9 cellular contexts compared by ENCODE assay signal in genomic region chr10:21194510-21194993, GRCh38.
DNase-seq lines count a peak whose midpoint lies in the region; TF ChIP-seq lines count a peak whose summit lies in the region.
"Had no signal": no experiment of that assay in that cellular context is flagged by ENCODE, and none has a peak within 500 bp of the region (broad histone marks: within the 10 kb centered on the region; RNA-seq: fewer than 3 reads in every experiment).

No MANE protein-coding gene starts in this region.

- H3K36me3 ChIP-seq in ovary (no peaks in the 10 kb centered on the region), GM23248 (ENCODE audit: low read depth) (no peaks in the 10 kb centered on the region)

- peaks cover 13% of the 10 kb centered on the region for H3K36me3 Mint-ChIP-seq in glutamatergic neuron (ENCODE audit: unreplicated experiment)

- WGBS in ovary, 3 donors = 69 to 82% (median 72%) methylated on average over 5 of the region's 5 CpGs
- 37 to 44% methylated on average over 5 of the region's 5 CpGs for WGBS in GM23248 (ENCODE audit: low coverage in 1 of 2, low lambda C conversion rate in 2 of 2, missing lambda C conversion rate in 2 of 2), 2 experiments

- 0 out of 2 replicates have a peak, but pooled peaks cover 3% of the 10 kb centered on the region for H3K9me2 ChIP-seq in GM23248 (ENCODE audit: insufficient read depth)

- no peak overlapping the region for H3K27ac Mint-ChIP-seq in glutamatergic neuron (ENCODE audit: unreplicated experiment)
- H3K27ac Mint-ChIP-seq: activated B cell treated with CpG ODN at 0.5 μM for 24 hours had no signal

- no peak overlapping the region for H2AFZ ChIP-seq in GM23248

- TF ChIP-seq EP300 in ovary (IDR thresholded peaks at IDR 0.05) = no peak

- H3K4me3 Mint-ChIP-seq in glutamatergic neuron (ENCODE audit: unreplicated experiment) = no peak overlapping the region
- H3K4me3 Mint-ChIP-seq: activated B cell treated with CpG ODN at 0.5 μM for 24 hours had no signal

- no peaks in the 10 kb centered on the region for H3F3A ChIP-seq in GM23248 (ENCODE audit: insufficient read depth)

- peak; percentile 94 to 96 for DNase-seq in Kasumi-1 (lab: John Stamatoyannopoulos, UW)
- peak; percentile 64 for DNase-seq in RPMI8226
- DNase-seq in fibroblast of the aortic adventitia (ENCODE audit: low read depth) = peak; percentile 11
- peak; percentile 95 for DNase-seq in retinal pigment epithelial cell (ENCODE audit: low read depth)
- DNase-seq in ovary = no peak
- no peak for DNase-seq in GM23248
- DNase-seq in glutamatergic neuron = no peak
- DNase-seq: activated B cell treated with CpG ODN at 0.5 μM for 24 hours, testis had no signal

- H3K9me3 Mint-ChIP-seq in glutamatergic neuron (ENCODE audit: unreplicated experiment) = no peaks in the 10 kb centered on the region

- TF ChIP-seq CTCF in fibroblast of the aortic adventitia (IDR thresholded peaks at IDR 0.05; ENCODE audit: insufficient read depth, low read length) = no peak
- no peak for TF ChIP-seq CTCF in retinal pigment epithelial cell (conservative IDR thresholded peaks at IDR 0.05; ENCODE audit: low read depth, low read length)
- TF ChIP-seq CTCF in ovary (IDR thresholded peaks at IDR 0.05) = no peak
- no peak for TF ChIP-seq CTCF in glutamatergic neuron (IDR thresholded peaks at IDR 0.05; ENCODE audit: partially characterized antibody, unreplicated experiment)

- H3K9ac ChIP-seq in GM23248 = no peak overlapping the region

- intact Hi-C loops in ovary (cut with DNase I) = no loop called here

- no peaks in the 10 kb centered on the region for H3K79me2 ChIP-seq in GM23248 (ENCODE audit: insufficient read depth)

- H3K4me1 Mint-ChIP-seq in glutamatergic neuron (ENCODE audit: low read depth, unreplicated experiment) = no peaks in the 10 kb centered on the region
- H3K4me1 Mint-ChIP-seq: activated B cell treated with CpG ODN at 0.5 μM for 24 hours had no signal

- no peaks in the 10 kb centered on the region for H3K27me3 Mint-ChIP-seq in glutamatergic neuron (ENCODE audit: unreplicated experiment)
- H3K27me3 Mint-ChIP-seq: activated B cell treated with CpG ODN at 0.5 μM for 24 hours had no signal

- H3K4me1 ChIP-seq in ovary (ENCODE audit: insufficient read depth) (no peaks in the 10 kb centered on the region), GM23248 (ENCODE audit: insufficient read depth) (no peaks in the 10 kb centered on the region)
- H3K4me1 ChIP-seq: testis had no signal

- no peaks in the 10 kb centered on the region for H4K20me1 ChIP-seq in GM23248 (ENCODE audit: insufficient read depth)

- H3K4me3 ChIP-seq in fibroblast of the aortic adventitia (ENCODE audit: low read depth, low read length) (no peak overlapping the region), retinal pigment epithelial cell (ENCODE audit: low read length) (no peak overlapping the region), ovary (no peak overlapping the region), GM23248 (no peak overlapping the region)
- H3K4me3 ChIP-seq: testis had no signal

- in situ Hi-C loops in GM23248 (cut with MboI) = no loop called here

- H3K9me3 ChIP-seq in ovary (peaks cover 0 to 4% of the 10 kb centered on the region in 2 donors), GM23248 (ENCODE audit: low read depth) (no peaks in the 10 kb centered on the region)
- H3K9me3 ChIP-seq: testis had no signal

- no peak overlapping the region for H3K27ac ChIP-seq in ovary
- no peak overlapping the region for H3K27ac ChIP-seq in GM23248
- H3K27ac ChIP-seq: testis had no signal

- no peak for TF ChIP-seq POLR2A in ovary (IDR thresholded peaks at IDR 0.05)

- no peak overlapping the region for H3K4me2 ChIP-seq in GM23248 (ENCODE audit: unreplicated experiment)

- no peaks in the 10 kb centered on the region for H3K27me3 ChIP-seq in ovary
- no peaks in the 10 kb centered on the region for H3K27me3 ChIP-seq in GM23248 (replicated peaks; ENCODE audit: insufficient read depth)
- H3K27me3 ChIP-seq: testis had no signal

Comparison
In these comparisons a context has a peak if more than half of its experiments do, and no peak if none do; other contexts are left out.
1. DNase-seq: peak in Kasumi-1 (2 of 2), RPMI8226 (single experiment), fibroblast of the aortic adventitia (single experiment) and retinal pigment epithelial cell (single experiment); none in ovary (0 of 5), GM23248 (single experiment) and glutamatergic neuron (single experiment).